In the genomic region with DNA sequence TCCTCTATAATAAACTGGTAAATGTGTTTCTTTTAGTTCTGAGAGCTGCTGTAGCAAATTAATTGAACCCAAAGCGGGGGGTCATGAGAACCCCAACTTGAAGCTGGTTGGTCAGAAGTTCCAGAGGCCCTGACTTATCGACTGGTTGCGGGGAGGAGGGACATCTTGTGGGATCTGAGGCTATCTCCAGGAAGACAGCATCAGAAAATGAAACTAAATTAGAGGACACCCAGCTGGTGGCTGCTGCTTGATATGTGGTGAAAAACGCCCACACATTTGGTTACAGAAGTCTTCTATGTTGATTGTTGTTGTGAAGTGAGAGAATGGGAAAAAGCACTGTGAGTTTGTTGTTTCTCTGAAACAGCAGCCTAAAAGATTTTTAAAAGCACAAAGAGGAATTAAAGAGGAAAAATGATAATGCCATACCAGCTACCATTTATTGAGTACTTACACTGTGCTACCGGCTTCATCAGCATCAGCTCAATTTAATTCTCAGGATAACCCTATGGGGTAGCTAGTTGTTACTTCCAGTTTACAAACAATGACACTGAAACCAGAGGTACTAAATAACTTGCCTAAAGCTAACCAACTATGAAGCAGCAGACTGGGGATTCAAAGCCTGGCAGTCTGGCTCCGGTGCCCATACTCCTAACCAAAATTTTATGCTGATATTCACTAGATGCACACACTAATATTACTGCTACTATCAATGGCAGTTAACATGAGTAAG, we compare ENCODE assay signal across 10 cellular contexts. TPM values are rescaled to one million over a fixed set of nuclear protein-coding genes. Genes with fewer than 3 reads are reported as not detected.
DNase-seq lines count a peak whose midpoint lies in the region; ATAC-seq and FAIRE-seq lines count a peak whose summit lies in the region.
"Had no signal": no experiment of that assay in that cellular context is flagged by ENCODE, and none has a peak within 500 bp of the region (broad histone marks: within the 10 kb centered on the region; RNA-seq: fewer than 3 reads in every experiment).

No MANE protein-coding gene starts in this region.

- no peaks in the 10 kb centered on the region for H3K27me3 Mint-ChIP-seq in activated naive CD8-positive, alpha-beta T cell treated with anti-CD3 and anti-CD28 coated beads for 36 hours

- ATAC-seq in HG03066 (IDR thresholded peaks at IDR 0.05; ENCODE audit: low read depth, unreplicated experiment): peak; percentile 82
- no peak for ATAC-seq in left colon

- H3K27ac Mint-ChIP-seq in activated naive CD8-positive, alpha-beta T cell treated with anti-CD3 and anti-CD28 coated beads for 36 hours: peak overlapping the region; percentile 80

- H4K20me1 ChIP-seq in BLaER1: peaks cover 98% of the 10 kb centered on the region

- H3K4me2 ChIP-seq in BLaER1: peak overlapping the region; percentile 25; the same call in 1 of the 2 replicates

- H3K36me3 ChIP-seq in BLaER1: peaks cover 100% of the 10 kb centered on the region

- H3K4me1 Mint-ChIP-seq in activated naive CD8-positive, alpha-beta T cell treated with anti-CD3 and anti-CD28 coated beads for 36 hours: peaks cover 49% of the 10 kb centered on the region

- no peak overlapping the region for H3K9ac ChIP-seq in BLaER1

- H3K27ac ChIP-seq in BLaER1: no peak overlapping the region

- peak; percentile 76 for FAIRE-seq in GM19239 (lab: Jason Lieb, UNC)
- FAIRE-seq: islet of Langerhans had no signal

- intact Hi-C loops in left colon (cut with DNase I, micrococcal nuclease): loop anchor here in 1 of 2 donors (10.0 kb wide), 1 partner anchor 78 kb away; no protein-coding TSS in a partner anchor

- no peaks in the 10 kb centered on the region for H3K27me3 ChIP-seq in BLaER1

- no peak overlapping the region for H3K4me3 ChIP-seq in BLaER1

- H3K4me3 Mint-ChIP-seq in activated naive CD8-positive, alpha-beta T cell treated with anti-CD3 and anti-CD28 coated beads for 36 hours: no peak overlapping the region

- H3K36me3 Mint-ChIP-seq in activated naive CD8-positive, alpha-beta T cell treated with anti-CD3 and anti-CD28 coated beads for 36 hours: peaks cover 57% of the 10 kb centered on the region

- H3K9me3 ChIP-seq in BLaER1: no peaks in the 10 kb centered on the region

- peaks cover 32% of the 10 kb centered on the region for H3K4me1 ChIP-seq in BLaER1

- DNase-seq in GM19239 (ENCODE audit: insufficient read length, low spot score) (no peak), AG08395 (ENCODE audit: low spot score) (no peak), left colon (no peak), globus pallidus (ENCODE audit: low spot score) (no peak)
- DNase-seq in activated naive CD8-positive, alpha-beta T cell treated with anti-CD3 and anti-CD28 coated beads for 36 hours: peak; percentile 39
- no peak for DNase-seq in stimulated activated CD4-positive, alpha-beta T cell treated with anti-CD3 and anti-CD28 coated beads, Interleukin-2, amount 100 ng/mL, for 48 hours
- DNase-seq: SIG-M5 had no signal

- H3K9me3 Mint-ChIP-seq in activated naive CD8-positive, alpha-beta T cell treated with anti-CD3 and anti-CD28 coated beads for 36 hours: no peaks in the 10 kb centered on the region

RNA-seq across cellular contexts. Expression of gene DDX24, which starts 24.3 kb away (rescaled TPM):
- total RNA-seq in activated naive CD8-positive, alpha-beta T cell treated with anti-CD3 and anti-CD28 coated beads for 36 hours: 100 to 1,000 TPM; 320 to 332 TPM
- total RNA-seq in left colon: 100 to 1,000 TPM; 102 to 106 TPM

RNA-seq across cellular contexts. Expression of gene IFI27L1, which starts 24.4 kb away (rescaled TPM):
- total RNA-seq in activated naive CD8-positive, alpha-beta T cell treated with anti-CD3 and anti-CD28 coated beads for 36 hours: 10 to 100 TPM; 15.9 to 18.2 TPM
- total RNA-seq in left colon: 10 to 100 TPM; 33.9 to 40.5 TPM

RNA-seq across cellular contexts. Expression of gene OTUB2, which starts 30.6 kb away (rescaled TPM):
- under 1 TPM; 0.31 to 0.48 TPM for total RNA-seq in activated naive CD8-positive, alpha-beta T cell treated with anti-CD3 and anti-CD28 coated beads for 36 hours
- 1 to 10 TPM; 2.0 to 4.7 TPM for total RNA-seq in left colon

RNA-seq across cellular contexts. Expression of gene IFI27, which starts 53.8 kb away (rescaled TPM):
- total RNA-seq in activated naive CD8-positive, alpha-beta T cell treated with anti-CD3 and anti-CD28 coated beads for 36 hours: 1 to 10 TPM; 1.6 to 2.4 TPM
- total RNA-seq in left colon: 1,000 to 10,000 TPM in 1 of 2 donors, 100 to 1,000 TPM in 1; 498 to 1,280 TPM

RNA-seq across cellular contexts. Expression of gene CCDC197, which starts 59.6 kb away (rescaled TPM):
- not detected for total RNA-seq in activated naive CD8-positive, alpha-beta T cell treated with anti-CD3 and anti-CD28 coated beads for 36 hours
- not detected for total RNA-seq in left colon
